Comparison of ENCODE assay signal across 1 cellular context in the genomic region with DNA sequence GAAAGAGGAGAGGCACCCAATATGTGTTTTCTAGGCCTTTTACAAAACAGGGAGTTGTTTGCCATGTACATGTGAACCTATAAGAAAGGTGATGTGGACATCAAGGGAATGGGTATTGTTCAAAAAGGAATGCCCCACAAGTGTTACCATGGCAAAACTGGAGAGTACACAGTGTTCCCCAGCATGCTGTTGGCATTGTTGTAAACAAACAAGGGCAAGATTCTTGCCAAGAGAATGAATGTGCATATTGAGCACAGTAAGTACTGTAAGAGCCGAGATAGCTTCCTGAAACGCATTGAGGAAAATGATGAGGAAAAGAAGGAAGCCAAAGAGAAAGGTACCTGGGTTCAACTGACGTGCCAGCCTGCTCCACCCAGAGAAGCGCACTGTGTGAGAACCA.
TF ChIP-seq lines count a peak whose summit lies in the region.

No MANE protein-coding gene starts in this region.

TF ChIP-seq in A549, 52 proteins besides CTCF, POLR2A, EP300 and RAD21 (continued from another document):
- TF ChIP-seq REST (IDR thresholded peaks at IDR 0.05), result no peak
- no peak for TF ChIP-seq KDM1A (IDR thresholded peaks at IDR 0.05; ENCODE audit: low read depth)
- no peak for TF ChIP-seq BCL3 (IDR thresholded peaks at IDR 0.05)
- TF ChIP-seq JUN (IDR thresholded peaks at IDR 0.05), result no peak
- TF ChIP-seq CHD2 (IDR thresholded peaks at IDR 0.05; ENCODE audit: low read length, partially characterized antibody), result no peak
- TF ChIP-seq, protein P1, sequence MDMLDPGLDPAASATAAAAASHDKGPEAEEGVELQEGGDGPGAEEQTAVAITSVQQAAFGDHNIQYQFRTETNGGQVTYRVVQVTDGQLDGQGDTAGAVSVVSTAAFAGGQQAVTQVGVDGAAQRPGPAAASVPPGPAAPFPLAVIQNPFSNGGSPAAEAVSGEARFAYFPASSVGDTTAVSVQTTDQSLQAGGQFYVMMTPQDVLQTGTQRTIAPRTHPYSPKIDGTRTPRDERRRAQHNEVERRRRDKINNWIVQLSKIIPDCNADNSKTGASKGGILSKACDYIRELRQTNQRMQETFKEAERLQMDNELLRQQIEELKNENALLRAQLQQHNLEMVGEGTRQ (IDR thresholded peaks at IDR 0.05), result no peak
